17 cellular contexts compared by ENCODE assay signal in genomic region chr10:27225011-27225590, GRCh38. TPM values are rescaled to one million over a fixed set of nuclear protein-coding genes. Genes with fewer than 3 reads are reported as not detected.
DNase-seq lines count a peak whose midpoint lies in the region; ATAC-seq and FAIRE-seq lines count a peak whose summit lies in the region.
"Had no signal": no experiment of that assay in that cellular context is flagged by ENCODE, and none has a peak within 500 bp of the region (broad histone marks: within the 10 kb centered on the region; RNA-seq: fewer than 3 reads in every experiment).

No MANE protein-coding gene starts in this region.

- no peaks in the 10 kb centered on the region for H3K9me3 Mint-ChIP-seq in activated naive CD4-positive, alpha-beta T cell treated with anti-CD3 and anti-CD28 coated beads, Interleukin-2, amount 50 U/mL, for 24 hours
- H3K9me3 Mint-ChIP-seq in activated CD4-positive, alpha-beta memory T cell treated with anti-CD3 and anti-CD28 coated beads for 36 hours: no peaks in the 10 kb centered on the region
- H3K9me3 Mint-ChIP-seq in stimulated activated effector memory CD8-positive, alpha-beta T cell treated with anti-CD3 and anti-CD28 coated beads, Interleukin-12 subunit alpha, Interleukin-12 subunit beta, amount 100 ng/mL, for 72 hours: no peaks in the 10 kb centered on the region

- no peak for DNase-seq in activated naive CD4-positive, alpha-beta T cell treated with anti-CD3 and anti-CD28 coated beads, Interleukin-2, amount 50 U/mL, for 16 hours
- no peak for DNase-seq in activated CD4-positive, alpha-beta memory T cell treated with anti-CD3 and anti-CD28 coated beads for 36 hours
- no peak for DNase-seq in stimulated activated effector memory CD8-positive, alpha-beta T cell treated with anti-CD3 and anti-CD28 coated beads, Interleukin-12 subunit alpha, Interleukin-12 subunit beta, amount 100 ng/mL, for 72 hours (ENCODE audit: low spot score in 2 of 2)
- no peak for DNase-seq in hypothalamus (lab: John Stamatoyannopoulos, UW)
- DNase-seq: DMS53, MV-4-11, NCI-H1417 treated with DMSO at 0.1 percent for 48 hours, NCI-H2029, NCI-H510A, NCI-H82, Peyer's patch had no signal

- H3K27ac Mint-ChIP-seq in activated naive CD4-positive, alpha-beta T cell treated with anti-CD3 and anti-CD28 coated beads, Interleukin-2, amount 50 U/mL, for 24 hours: peak overlapping the region; percentile 82
- peak overlapping the region; percentile 28 for H3K27ac Mint-ChIP-seq in activated CD4-positive, alpha-beta memory T cell treated with anti-CD3 and anti-CD28 coated beads for 36 hours
- H3K27ac Mint-ChIP-seq in stimulated activated effector memory CD8-positive, alpha-beta T cell treated with anti-CD3 and anti-CD28 coated beads, Interleukin-12 subunit alpha, Interleukin-12 subunit beta, amount 100 ng/mL, for 72 hours: peak overlapping the region; percentile 78

- no peaks in the 10 kb centered on the region for H3K36me3 Mint-ChIP-seq in activated naive CD4-positive, alpha-beta T cell treated with anti-CD3 and anti-CD28 coated beads, Interleukin-2, amount 50 U/mL, for 24 hours
- H3K36me3 Mint-ChIP-seq in activated CD4-positive, alpha-beta memory T cell treated with anti-CD3 and anti-CD28 coated beads for 36 hours: peaks cover 14% of the 10 kb centered on the region
- peaks cover 81% of the 10 kb centered on the region for H3K36me3 Mint-ChIP-seq in stimulated activated effector memory CD8-positive, alpha-beta T cell treated with anti-CD3 and anti-CD28 coated beads, Interleukin-12 subunit alpha, Interleukin-12 subunit beta, amount 100 ng/mL, for 72 hours

- peaks cover 16% of the 10 kb centered on the region for H3K4me1 Mint-ChIP-seq in activated naive CD4-positive, alpha-beta T cell treated with anti-CD3 and anti-CD28 coated beads, Interleukin-2, amount 50 U/mL, for 24 hours
- peaks cover 17% of the 10 kb centered on the region for H3K4me1 Mint-ChIP-seq in activated CD4-positive, alpha-beta memory T cell treated with anti-CD3 and anti-CD28 coated beads for 36 hours (ENCODE audit: low read depth)
- peaks cover 27% of the 10 kb centered on the region for H3K4me1 Mint-ChIP-seq in stimulated activated effector memory CD8-positive, alpha-beta T cell treated with anti-CD3 and anti-CD28 coated beads, Interleukin-12 subunit alpha, Interleukin-12 subunit beta, amount 100 ng/mL, for 72 hours

- CTCF ChIA-PET in activated CD4-positive, alpha-beta memory T cell treated with anti-CD3 and anti-CD28 coated beads for 36 hours (lab: Charles Lee): interaction anchor here (1.0 to 1.9 kb wide), 4 partner anchors 11 to 59 kb away, joined by 5 to 24 read pairs (median 7); no protein-coding TSS in a partner anchor

- POLR2A ChIA-PET in activated CD4-positive, alpha-beta memory T cell treated with anti-CD3 and anti-CD28 coated beads for 36 hours (lab: Charles Lee): no interaction called here

- peak; percentile 78 for ATAC-seq in stimulated activated effector memory CD8-positive, alpha-beta T cell treated with anti-CD3 and anti-CD28 coated beads, Interleukin-12 subunit alpha, Interleukin-12 subunit beta, amount 100 ng/mL, for 72 hours
- ATAC-seq in GM21576 (IDR thresholded peaks at IDR 0.05; ENCODE audit: unreplicated experiment) (no peak), HG03565 (IDR thresholded peaks at IDR 0.05; ENCODE audit: unreplicated experiment) (no peak)

- no peak overlapping the region for H3K4me3 Mint-ChIP-seq in activated naive CD4-positive, alpha-beta T cell treated with anti-CD3 and anti-CD28 coated beads, Interleukin-2, amount 50 U/mL, for 24 hours
- no peak overlapping the region for H3K4me3 Mint-ChIP-seq in activated CD4-positive, alpha-beta memory T cell treated with anti-CD3 and anti-CD28 coated beads for 36 hours
- peak overlapping the region; percentile 58 for H3K4me3 Mint-ChIP-seq in stimulated activated effector memory CD8-positive, alpha-beta T cell treated with anti-CD3 and anti-CD28 coated beads, Interleukin-12 subunit alpha, Interleukin-12 subunit beta, amount 100 ng/mL, for 72 hours

- FAIRE-seq in endometrium (lab: Jason Lieb, UNC): peak; percentile 94
- FAIRE-seq: A204.1, HTR-8/SVneo had no signal

- no peaks in the 10 kb centered on the region for H3K27me3 Mint-ChIP-seq in activated naive CD4-positive, alpha-beta T cell treated with anti-CD3 and anti-CD28 coated beads, Interleukin-2, amount 50 U/mL, for 24 hours
- no peaks in the 10 kb centered on the region for H3K27me3 Mint-ChIP-seq in activated CD4-positive, alpha-beta memory T cell treated with anti-CD3 and anti-CD28 coated beads for 36 hours

- intact Hi-C loops in activated CD4-positive, alpha-beta memory T cell treated with anti-CD3 and anti-CD28 coated beads for 36 hours (cut with micrococcal nuclease): loop anchor here (2.0 kb wide), 2 partner anchors 16 to 136 kb away; partner anchors contain the start of gene ACBD5

RNA-seq across cellular contexts. Expression of gene ACBD5, which starts 15.5 kb away (rescaled TPM):
- 10 to 100 TPM; 14.6 to 15.1 TPM for total RNA-seq in activated CD4-positive, alpha-beta memory T cell treated with anti-CD3 and anti-CD28 coated beads for 36 hours

Comparison
In these comparisons a context has a peak if more than half of its experiments do, and no peak if none do; other contexts are left out.
1. H3K27ac Mint-ChIP-seq: peak in every context shown above with its lines; median percentile 82 in activated naive CD4-positive, alpha-beta T cell treated with anti-CD3 and anti-CD28 coated beads, Interleukin-2, amount 50 U/mL, for 24 hours; 78 in stimulated activated effector memory CD8-positive, alpha-beta T cell treated with anti-CD3 and anti-CD28 coated beads, Interleukin-12 subunit alpha, Interleukin-12 subunit beta, amount 100 ng/mL, for 72 hours; 28 in activated CD4-positive, alpha-beta memory T cell treated with anti-CD3 and anti-CD28 coated beads for 36 hours.